7 cellular contexts compared by ENCODE assay signal in the genomic region with DNA sequence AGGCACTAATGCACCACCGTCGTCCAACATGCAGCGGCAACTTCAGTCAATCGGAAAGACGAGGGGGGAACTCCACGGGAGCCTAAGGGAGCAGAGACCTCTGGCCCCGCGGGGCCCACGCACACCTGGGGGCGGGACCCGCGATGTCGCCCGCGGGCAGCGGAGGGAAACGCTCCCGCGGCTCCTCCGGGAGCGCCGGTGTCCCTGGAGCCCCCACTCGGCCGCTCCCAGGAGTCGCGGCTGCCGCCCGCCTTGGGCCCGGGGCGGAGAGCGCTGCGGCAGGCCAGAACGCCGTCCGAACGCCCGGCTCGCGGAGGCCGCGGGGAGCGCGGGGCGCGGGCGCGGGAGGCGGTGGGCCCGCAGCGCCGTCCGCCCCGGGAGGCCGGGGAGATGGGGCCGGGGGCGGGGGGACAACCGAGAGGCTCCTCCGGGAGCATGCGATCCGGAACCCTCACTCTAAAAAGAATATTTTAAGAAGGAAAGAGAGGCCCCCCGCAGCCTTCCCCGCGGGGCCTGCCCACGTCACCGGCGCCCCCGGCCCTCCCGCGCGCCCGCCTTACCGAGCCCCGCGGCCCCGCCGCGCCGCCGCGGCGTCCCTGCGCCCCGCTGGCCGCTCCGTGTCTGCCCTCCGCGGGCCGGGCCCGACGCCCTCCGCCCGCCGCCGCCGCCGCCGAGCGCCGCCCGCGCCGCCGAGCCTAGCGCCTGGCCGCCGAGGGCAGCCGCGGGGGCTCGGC.
DNase-seq lines count a peak whose midpoint lies in the region; ATAC-seq and TF ChIP-seq lines count a peak whose summit lies in the region.

No MANE protein-coding gene starts in this region.

- ATAC-seq in GM18858 (IDR thresholded peaks at IDR 0.05; ENCODE audit: unreplicated experiment) = peak; percentile 9
- ATAC-seq in HG03175 (IDR thresholded peaks at IDR 0.05; ENCODE audit: unreplicated experiment) = peak; percentile 25
- no peak for ATAC-seq in HG03378 (IDR thresholded peaks at IDR 0.05; ENCODE audit: unreplicated experiment)
- no peak for ATAC-seq in GM19467 (IDR thresholded peaks at IDR 0.05; ENCODE audit: unreplicated experiment)

- TF ChIP-seq CTCF in fibroblast of the aortic adventitia (IDR thresholded peaks at IDR 0.05; ENCODE audit: insufficient read depth, low read length) = no peak
- no peak for TF ChIP-seq CTCF in neural crest cell (conservative IDR thresholded peaks at IDR 0.05)

- no peaks in the 10 kb centered on the region for H3K9me3 Mint-ChIP-seq in activated CD4-positive, alpha-beta memory T cell treated with anti-CD3 and anti-CD28 coated beads for 36 hours
- H3K9me3 Mint-ChIP-seq in neural crest cell = no peaks in the 10 kb centered on the region

- H3K27ac Mint-ChIP-seq in activated CD4-positive, alpha-beta memory T cell treated with anti-CD3 and anti-CD28 coated beads for 36 hours = no peak overlapping the region
- peak overlapping the region; percentile 73 for H3K27ac Mint-ChIP-seq in neural crest cell (ENCODE audit: unreplicated experiment)

- peak overlapping the region; percentile 77 for H3K4me3 ChIP-seq in fibroblast of the aortic adventitia (ENCODE audit: low read depth, low read length)

- peak overlapping the region; percentile 72 for H3K4me3 Mint-ChIP-seq in activated CD4-positive, alpha-beta memory T cell treated with anti-CD3 and anti-CD28 coated beads for 36 hours
- H3K4me3 Mint-ChIP-seq in neural crest cell = peak overlapping the region; percentile 93

- peaks cover 25% of the 10 kb centered on the region for H3K27me3 Mint-ChIP-seq in activated CD4-positive, alpha-beta memory T cell treated with anti-CD3 and anti-CD28 coated beads for 36 hours
- H3K27me3 Mint-ChIP-seq in neural crest cell (ENCODE audit: low read depth) = no peaks in the 10 kb centered on the region

- intact Hi-C loops in activated CD4-positive, alpha-beta memory T cell treated with anti-CD3 and anti-CD28 coated beads for 36 hours (cut with micrococcal nuclease) = no loop called here

- peaks cover 12% of the 10 kb centered on the region for H3K4me1 Mint-ChIP-seq in activated CD4-positive, alpha-beta memory T cell treated with anti-CD3 and anti-CD28 coated beads for 36 hours (ENCODE audit: low read depth)
- H3K4me1 Mint-ChIP-seq in neural crest cell = peaks cover 79% of the 10 kb centered on the region

- POLR2A ChIA-PET in activated CD4-positive, alpha-beta memory T cell treated with anti-CD3 and anti-CD28 coated beads for 36 hours (lab: Charles Lee) = no interaction called here

- no peaks in the 10 kb centered on the region for H3K36me3 Mint-ChIP-seq in activated CD4-positive, alpha-beta memory T cell treated with anti-CD3 and anti-CD28 coated beads for 36 hours
- no peaks in the 10 kb centered on the region for H3K36me3 Mint-ChIP-seq in neural crest cell (ENCODE audit: low read depth)

- DNase-seq in activated CD4-positive, alpha-beta memory T cell treated with anti-CD3 and anti-CD28 coated beads for 36 hours = peak; percentile 15
- no peak for DNase-seq in fibroblast of the aortic adventitia (ENCODE audit: low read depth)
- peak; percentile 21 for DNase-seq in neural crest cell (ENCODE audit: low read depth, low spot score)

- CTCF ChIA-PET in activated CD4-positive, alpha-beta memory T cell treated with anti-CD3 and anti-CD28 coated beads for 36 hours (lab: Charles Lee) = no interaction called here

Comparison
In these comparisons a context has a peak if more than half of its experiments do, and no peak if none do; other contexts are left out.
1. ATAC-seq: peak in GM18858 (single experiment) and HG03175 (single experiment); none in HG03378 (single experiment) and GM19467 (single experiment).